ENCODE assay signal across 25 cellular contexts in the genomic region with DNA sequence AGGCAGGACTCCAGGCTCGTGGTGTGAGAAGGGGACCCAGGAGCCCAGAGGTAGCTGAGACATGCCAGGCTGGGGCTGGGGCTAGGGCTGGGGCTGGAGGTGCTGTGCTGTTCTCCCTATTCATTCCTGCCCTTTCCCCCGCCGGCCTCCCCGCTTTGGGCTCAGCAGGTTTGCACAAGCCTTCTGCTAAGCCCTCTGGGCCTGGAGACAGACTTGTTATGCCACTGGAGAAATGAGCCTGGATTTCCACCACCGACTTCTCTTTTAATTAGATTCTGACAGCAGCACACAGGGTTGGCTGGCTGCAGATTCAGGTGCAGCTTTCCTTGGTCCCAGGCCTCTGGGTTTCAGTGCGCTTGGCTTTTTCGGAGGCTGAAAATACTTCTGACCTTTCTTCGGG.
DNase-seq lines count a peak whose midpoint lies in the region; ATAC-seq and TF ChIP-seq lines count a peak whose summit lies in the region.
"Had no signal": no experiment of that assay in that cellular context is flagged by ENCODE, and none has a peak within 500 bp of the region (broad histone marks: within the 10 kb centered on the region; RNA-seq: fewer than 3 reads in every experiment).

No MANE protein-coding gene starts in this region.

- no peak for TF ChIP-seq CTCF in SK-N-SH (IDR thresholded peaks at IDR 0.05)
- TF ChIP-seq CTCF in epithelial cell of esophagus (IDR thresholded peaks at IDR 0.05; ENCODE audit: insufficient read depth, low read depth, low read length, missing control alignments): no peak
- TF ChIP-seq CTCF in suprapubic skin (IDR thresholded peaks at IDR 0.05): no peak
- no peak for TF ChIP-seq CTCF in smooth muscle cell (IDR thresholded peaks at IDR 0.05; ENCODE audit: borderline replicate concordance, insufficient read depth, poor library complexity, severe bottlenecking)

- no peak overlapping the region for H2AFZ ChIP-seq in SK-N-SH (ENCODE audit: low read depth)
- H2AFZ ChIP-seq in smooth muscle cell (ENCODE audit: low read depth): no peak overlapping the region

- H3K27me3 ChIP-seq in SK-N-SH (ENCODE audit: insufficient read depth): no peaks in the 10 kb centered on the region
- no peaks in the 10 kb centered on the region for H3K27me3 ChIP-seq in suprapubic skin
- no peaks in the 10 kb centered on the region for H3K27me3 ChIP-seq in smooth muscle cell (ENCODE audit: low read depth)

- H3K27ac ChIP-seq in SK-N-SH (ENCODE audit: low read depth in 2 of 2, low read length in 1 of 2): peak overlapping the region in 1 of 2 experiments; percentile 76; a peak in 2 of 4 replicates
- peak overlapping the region; percentile 23 for H3K27ac ChIP-seq in mesodermal cell (ENCODE audit: low read depth, low read length, severe bottlenecking)
- peak overlapping the region; percentile 29 for H3K27ac ChIP-seq in suprapubic skin
- no peak overlapping the region for H3K27ac ChIP-seq in smooth muscle cell (ENCODE audit: low read depth)
- H3K27ac ChIP-seq: 22Rv1, HL-60 had no signal

- H3K9ac ChIP-seq in SK-N-SH: no peak overlapping the region
- H3K9ac ChIP-seq in smooth muscle cell (ENCODE audit: low read depth): no peak overlapping the region

- peak; percentile 67 for DNase-seq in SK-N-SH
- DNase-seq in epithelial cell of esophagus (ENCODE audit: low read depth): peak; percentile 34
- no peak for DNase-seq in suprapubic skin (ENCODE audit: low spot score in 2 of 2)
- DNase-seq in NCI-H2029 treated with DMSO at 0.1 percent for 48 hours (lab: John Stamatoyannopoulos, UW): no peak
- DNase-seq in smooth muscle cell (lab: John Stamatoyannopoulos, UW; ENCODE audit: unreplicated experiment): no peak
- DNase-seq: ACHN, EL, HFFc6, KBM-7, MM.1S, NCI-H1092, NCI-H1436 treated with DMSO at 0.1 percent for 48 hours, NCI-H2029, NCI-H2171, NCI-H345, NCI-H524, NCI-H774, SIG-M5 had no signal

- TF ChIP-seq POLR2A in suprapubic skin (IDR thresholded peaks at IDR 0.05): no peak

- H4K20me1 ChIP-seq in SK-N-SH (ENCODE audit: insufficient read depth) (0 out of 2 replicates have a peak, but pooled peaks cover 4% of the 10 kb centered on the region), smooth muscle cell (ENCODE audit: low read depth) (peaks cover 62% of the 10 kb centered on the region)

- no peaks in the 10 kb centered on the region for H3K9me3 ChIP-seq in SK-N-SH
- no peaks in the 10 kb centered on the region for H3K9me3 ChIP-seq in mesodermal cell (ENCODE audit: control insufficient read depth, low read length)
- H3K9me3 ChIP-seq in suprapubic skin: no peaks in the 10 kb centered on the region
- H3K9me3 ChIP-seq in smooth muscle cell (replicated peaks; ENCODE audit: low read depth): no peaks in the 10 kb centered on the region

- H3F3A ChIP-seq in SK-N-SH (replicated peaks; ENCODE audit: insufficient read depth): no peaks in the 10 kb centered on the region
- H3F3A ChIP-seq in smooth muscle cell (ENCODE audit: low read depth): no peaks in the 10 kb centered on the region

- H3K36me3 ChIP-seq in SK-N-SH (replicated peaks in 1 of 2; ENCODE audit: control insufficient read depth in 1 of 2, insufficient read depth in 2 of 2, low read length in 1 of 2) (no peaks in the 10 kb centered on the region), mesodermal cell (ENCODE audit: control insufficient read depth, insufficient read depth, low read length) (peaks cover 18% of the 10 kb centered on the region), suprapubic skin (peaks cover 33% of the 10 kb centered on the region), smooth muscle cell (ENCODE audit: low read depth) (no peaks in the 10 kb centered on the region)

- H3K4me1 ChIP-seq in SK-N-SH (ENCODE audit: control insufficient read depth in 1 of 2, insufficient read depth in 2 of 2, low read depth in 1 of 2, low read length in 1 of 2): peaks cover 0 to 53% of the 10 kb centered on the region in 2 experiments; a peak in 2 of 4 replicates
- peaks cover 7% of the 10 kb centered on the region for H3K4me1 ChIP-seq in mesodermal cell (ENCODE audit: control insufficient read depth, insufficient read depth, low read length, poor library complexity, severe bottlenecking)
- peaks cover 30% of the 10 kb centered on the region for H3K4me1 ChIP-seq in suprapubic skin
- H3K4me1 ChIP-seq in smooth muscle cell (ENCODE audit: low read depth): no peaks in the 10 kb centered on the region

- TF ChIP-seq RAD21 in SK-N-SH (IDR thresholded peaks at IDR 0.05; ENCODE audit: low read length): no peak

- H3K4me3 ChIP-seq in SK-N-SH (ENCODE audit: low read depth in 2 of 2, low read length in 1 of 2): no peak overlapping the region
- no peak overlapping the region for H3K4me3 ChIP-seq in epithelial cell of esophagus (ENCODE audit: low read length)
- H3K4me3 ChIP-seq in mesodermal cell (ENCODE audit: extremely low read depth, insufficient read depth, low read length, poor library complexity, severe bottlenecking): no peak overlapping the region
- H3K4me3 ChIP-seq in suprapubic skin: no peak overlapping the region
- no peak overlapping the region for H3K4me3 ChIP-seq in smooth muscle cell

- ATAC-seq in SK-N-SH treated with all-trans-retinoic acid at 6 μM for 48 hours (no peak), GM19395 (IDR thresholded peaks at IDR 0.05; ENCODE audit: unreplicated experiment) (no peak)
- ATAC-seq: HepG2, Panc1 had no signal

- 79% methylated on average over 7 of the region's 8 CpGs for WGBS in SK-N-SH (ENCODE audit: low lambda C conversion rate)
- WGBS in mesodermal cell (ENCODE audit: insufficient coverage in 2 of 2), 2 experiments: 83 to 92% methylated on average over 7 to 8 of the region's 8 CpGs
- 45% methylated on average over 4 of the region's 8 CpGs for WGBS in suprapubic skin
- 82% methylated on average over 8 of the region's 8 CpGs for WGBS in smooth muscle cell (ENCODE audit: low lambda C conversion rate)

- CTCF ChIA-PET in SK-N-SH (lab: Yijun Ruan, JAX): interaction anchor here (0.6 to 1.8 kb wide), 6 partner anchors 10 to 398 kb away, joined by 3 to 4 read pairs (median 4); no protein-coding TSS in a partner anchor

- POLR2A ChIA-PET in SK-N-SH (lab: Yijun Ruan, JAX): no interaction called here

- TF ChIP-seq EP300 in SK-N-SH (IDR thresholded peaks at IDR 0.05; ENCODE audit: borderline replicate concordance in 1 of 2, low read depth in 1 of 2, low read length in 1 of 2) (no peak), suprapubic skin (IDR thresholded peaks at IDR 0.05) (no peak)

- H3K79me2 ChIP-seq in SK-N-SH (ENCODE audit: insufficient read depth) (no peaks in the 10 kb centered on the region), smooth muscle cell (ENCODE audit: low read depth) (no peaks in the 10 kb centered on the region)

- H3K4me2 ChIP-seq in SK-N-SH (no peak overlapping the region), smooth muscle cell (no peak overlapping the region)

- H3K9me2 ChIP-seq in SK-N-SH: no peaks in the 10 kb centered on the region

TF ChIP-seq in SK-N-SH, 30 proteins besides CTCF, POLR2A, EP300 and RAD21 (continues in another document):
- TF ChIP-seq GABPA (IDR thresholded peaks at IDR 0.05; ENCODE audit: low read depth) (no peak), FOXM1 (IDR thresholded peaks at IDR 0.05; ENCODE audit: low read depth) (no peak), NFIC (IDR thresholded peaks at IDR 0.05; ENCODE audit: borderline replicate concordance) (no peak), JUND (IDR thresholded peaks at IDR 0.05) (no peak), SIN3A (IDR thresholded peaks at IDR 0.05; ENCODE audit: borderline replicate concordance, low read depth, low read length) (no peak)
- TF ChIP-seq, protein P1, sequence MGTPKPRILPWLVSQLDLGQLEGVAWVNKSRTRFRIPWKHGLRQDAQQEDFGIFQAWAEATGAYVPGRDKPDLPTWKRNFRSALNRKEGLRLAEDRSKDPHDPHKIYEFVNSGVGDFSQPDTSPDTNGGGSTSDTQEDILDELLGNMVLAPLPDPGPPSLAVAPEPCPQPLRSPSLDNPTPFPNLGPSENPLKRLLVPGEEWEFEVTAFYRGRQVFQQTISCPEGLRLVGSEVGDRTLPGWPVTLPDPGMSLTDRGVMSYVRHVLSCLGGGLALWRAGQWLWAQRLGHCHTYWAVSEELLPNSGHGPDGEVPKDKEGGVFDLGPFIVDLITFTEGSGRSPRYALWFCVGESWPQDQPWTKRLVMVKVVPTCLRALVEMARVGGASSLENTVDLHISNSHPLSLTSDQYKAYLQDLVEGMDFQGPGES (IDR thresholded peaks at IDR 0.05; ENCODE audit: low read depth, low read length): no peak

TF ChIP-seq in SK-N-SH treated with all-trans-retinoic acid at 6 μM for 48 hours, 23 proteins besides CTCF, POLR2A, EP300 and RAD21:
- TF ChIP-seq TOX (CRISPR knock-in tag; IDR thresholded peaks at IDR 0.05; ENCODE audit: borderline replicate concordance): no peak

Comparison
In these comparisons a context has a peak if more than half of its experiments do, and no peak if none do; other contexts are left out.
1. DNase-seq: peak in SK-N-SH (single experiment) and epithelial cell of esophagus (single experiment); none in suprapubic skin (0 of 2), NCI-H2029 treated with DMSO at 0.1 percent for 48 hours (single experiment) and smooth muscle cell (single experiment).